ENCODE assay signal across 14 cellular contexts in genomic region chr3:189981668-189982067, GRCh38.
DNase-seq lines count a peak whose midpoint lies in the region; ATAC-seq, FAIRE-seq and TF ChIP-seq lines count a peak whose summit lies in the region.
"Had no signal": no experiment of that assay in that cellular context is flagged by ENCODE, and none has a peak within 500 bp of the region (broad histone marks: within the 10 kb centered on the region; RNA-seq: fewer than 3 reads in every experiment).

No MANE protein-coding gene starts in this region.

- DNase-seq in HepG2 (ENCODE audit: low spot score) = no peak
- peak; percentile 72 for DNase-seq in choroid plexus epithelial cell (ENCODE audit: low read depth)
- peak; percentile 14 for DNase-seq in medulla oblongata (ENCODE audit: extremely low spot score)
- DNase-seq in activated T-cell treated with anti-CD3 and anti-CD28 coated beads, Interleukin-2, amount 50 U/mL, for 1 hour = no peak
- no peak for DNase-seq in activated CD4-positive, alpha-beta T cell treated with anti-CD3 and anti-CD28 coated beads for 36 hours
- DNase-seq: AML-193; naive thymus-derived CD8-positive, alpha-beta T cell; NCI-H345 had no signal

- no TSS peak for BruUV-seq in HepG2 (replicated peaks; lab: Mats Ljungman, UMichigan)

- in situ Hi-C loops in HepG2 (cut with HindIII; ENCODE audit: extremely low pct_ligation_motif_present, low pct_unique_long_range_greater_than_20kb) = no loop called here

- intact Hi-C loops in HepG2 (cut with micrococcal nuclease; ENCODE audit: unreplicated experiment) = no loop called here
- intact Hi-C loops in activated CD4-positive, alpha-beta T cell treated with anti-CD3 and anti-CD28 coated beads for 36 hours (cut with DNase I, micrococcal nuclease) = no loop called here

- TF ChIP-seq RAD21 in liver (IDR thresholded peaks at IDR 0.05) = peak; percentile 59 to 64
- no peak for TF ChIP-seq RAD21 in HepG2 (CRISPR knock-in tag; IDR thresholded peaks at IDR 0.05)

- no peaks in the 10 kb centered on the region for H3K36me3 ChIP-seq in liver (ENCODE audit: control insufficient read depth in 4 of 4, insufficient read depth in 3 of 4, low read depth in 1 of 4, low read length in 3 of 4)
- H3K36me3 ChIP-seq in HepG2 (replicated peaks in 1 of 2; ENCODE audit: control insufficient read depth in 1 of 2, insufficient read depth in 2 of 2, low read length in 2 of 2) = no peaks in the 10 kb centered on the region

- no peaks in the 10 kb centered on the region for H3K79me2 ChIP-seq in HepG2 (ENCODE audit: insufficient read depth, low read length)

- peak overlapping the region; percentile 22 to 27 for H3K27ac ChIP-seq in liver (ENCODE audit: low read depth in 1 of 2, low read length in 2 of 2)
- no peak overlapping the region for H3K27ac ChIP-seq in HepG2 (ENCODE audit: extremely low read length, insufficient read depth, low read length)

- POLR2A ChIA-PET in HepG2 (lab: Yijun Ruan, JAX) = no interaction called here
- POLR2A ChIA-PET in activated CD4-positive, alpha-beta T cell treated with anti-CD3 and anti-CD28 coated beads for 36 hours (lab: Charles Lee) = no interaction called here

- H3K27me3 Mint-ChIP-seq in activated CD4-positive, alpha-beta T cell treated with anti-CD3 and anti-CD28 coated beads for 36 hours = peaks cover 22% of the 10 kb centered on the region

- no peak overlapping the region for H3K4me3 Mint-ChIP-seq in activated CD4-positive, alpha-beta T cell treated with anti-CD3 and anti-CD28 coated beads for 36 hours
- H3K4me3 Mint-ChIP-seq: naive thymus-derived CD8-positive, alpha-beta T cell had no signal

- no peak overlapping the region for H3K4me3 ChIP-seq in liver (ENCODE audit: low read depth in 1 of 3, low read length in 3 of 3)
- H3K4me3 ChIP-seq in HepG2 (replicated peaks in 1 of 3; ENCODE audit: insufficient read depth in 1 of 3, low read depth in 2 of 3, low read length in 3 of 3) = no peak overlapping the region
- no peak overlapping the region for H3K4me3 ChIP-seq in choroid plexus epithelial cell (ENCODE audit: low read depth, low read length)

- no peak overlapping the region for H3K4me2 ChIP-seq in HepG2 (ENCODE audit: low read depth, low read length)

- CTCF ChIA-PET in HepG2 (lab: Yijun Ruan, JAX; ENCODE audit: low intra/inter-chr PET ratio, low total read pairs) = no interaction called here
- CTCF ChIA-PET in activated CD4-positive, alpha-beta T cell treated with anti-CD3 and anti-CD28 coated beads for 36 hours (lab: Charles Lee) = interaction anchor here (0.6 to 2.0 kb wide), 2 partner anchors 15 to 16 kb away, joined by 3 to 8 read pairs; no protein-coding TSS in a partner anchor

- TF ChIP-seq POLR2A in HepG2 (IDR thresholded peaks at IDR 0.05; ENCODE audit: insufficient read depth in 1 of 2, low read depth in 2 of 2, low read length in 2 of 2) = no peak

- H3K27ac Mint-ChIP-seq in activated CD4-positive, alpha-beta T cell treated with anti-CD3 and anti-CD28 coated beads for 36 hours = no peak overlapping the region
- H3K27ac Mint-ChIP-seq: naive thymus-derived CD8-positive, alpha-beta T cell had no signal

- no peaks in the 10 kb centered on the region for H3K36me3 Mint-ChIP-seq in activated CD4-positive, alpha-beta T cell treated with anti-CD3 and anti-CD28 coated beads for 36 hours (ENCODE audit: low read depth)
- H3K36me3 Mint-ChIP-seq: naive thymus-derived CD8-positive, alpha-beta T cell had no signal

- H3K9ac ChIP-seq in liver (ENCODE audit: low read depth in 1 of 2, low read length in 2 of 2) = no peak overlapping the region
- H3K9ac ChIP-seq in HepG2 (ENCODE audit: insufficient read depth, low read depth, low read length) = no peak overlapping the region

- peaks cover 0 to 11% (median 4%) of the 10 kb centered on the region in 4 donors for H3K4me1 ChIP-seq in liver (ENCODE audit: control insufficient read depth in 4 of 4, insufficient read depth in 4 of 4, low read length in 3 of 4)
- no peaks in the 10 kb centered on the region for H3K4me1 ChIP-seq in HepG2 (ENCODE audit: insufficient read depth, low read length)

- no peak for FAIRE-seq in HepG2 (lab: Jason Lieb, UNC)
- FAIRE-seq: frontal cortex, GM12891, TTC549 had no signal

- H3K27me3 ChIP-seq in liver (ENCODE audit: control insufficient read depth in 4 of 4, insufficient read depth in 4 of 4, low read length in 3 of 4) = no peaks in the 10 kb centered on the region
- H3K27me3 ChIP-seq in HepG2 (ENCODE audit: control insufficient read depth in 1 of 2, insufficient read depth in 2 of 2, low read length in 2 of 2) = no peaks in the 10 kb centered on the region

- H3K9me3 ChIP-seq in liver (ENCODE audit: control insufficient read depth in 4 of 4, low read length in 3 of 4) (no peaks in the 10 kb centered on the region), HepG2 (ENCODE audit: low read length) (no peaks in the 10 kb centered on the region)

- H3K9me3 Mint-ChIP-seq in activated CD4-positive, alpha-beta T cell treated with anti-CD3 and anti-CD28 coated beads for 36 hours (ENCODE audit: low read depth) = no peaks in the 10 kb centered on the region
- H3K9me3 Mint-ChIP-seq: naive thymus-derived CD8-positive, alpha-beta T cell had no signal

- no peaks in the 10 kb centered on the region for H3K4me1 Mint-ChIP-seq in activated CD4-positive, alpha-beta T cell treated with anti-CD3 and anti-CD28 coated beads for 36 hours
- H3K4me1 Mint-ChIP-seq: naive thymus-derived CD8-positive, alpha-beta T cell had no signal

- H2AFZ ChIP-seq in HepG2 (ENCODE audit: low read length) = no peak overlapping the region

- no peak for TF ChIP-seq EP300 in HepG2 (IDR thresholded peaks at IDR 0.05; ENCODE audit: low read depth in 2 of 2, low read length in 2 of 2)
- no peak for TF ChIP-seq EP300 in HepG2 (CRISPR knock-in tag; IDR thresholded peaks at IDR 0.05; ENCODE audit: borderline replicate concordance)

- no peaks in the 10 kb centered on the region for H4K20me1 ChIP-seq in HepG2 (ENCODE audit: insufficient read depth, low read length)

- TF ChIP-seq CTCF in liver (IDR thresholded peaks at IDR 0.05; ENCODE audit: low read depth, low read length, missing input control) = no peak
- no peak for TF ChIP-seq CTCF in HepG2 (CRISPR knock-in tag; IDR thresholded peaks at IDR 0.05)
- no peak for TF ChIP-seq CTCF in choroid plexus epithelial cell (conservative IDR thresholded peaks at IDR 0.05; ENCODE audit: low read depth, low read length)

- no peak for ATAC-seq in HepG2
- no peak for ATAC-seq in activated CD4-positive, alpha-beta T cell treated with anti-CD3 and anti-CD28 coated beads for 36 hours
- no peak for ATAC-seq in HG02973 (IDR thresholded peaks at IDR 0.05; ENCODE audit: unreplicated experiment)
- ATAC-seq in GM19351 (IDR thresholded peaks at IDR 0.05; ENCODE audit: unreplicated experiment) = no peak
- ATAC-seq: naive thymus-derived CD8-positive, alpha-beta T cell had no signal

TF ChIP-seq in liver, 16 proteins besides CTCF, POLR2A, EP300 and RAD21 (continues in another document):
- no peak for TF ChIP-seq TAF1 (conservative IDR thresholded peaks at IDR 0.05)
- TF ChIP-seq REST (IDR thresholded peaks at IDR 0.05) = peak; percentile 87
- TF ChIP-seq YY1 (IDR thresholded peaks at IDR 0.05) = peak; percentile 84

TF ChIP-seq in HepG2, 621 proteins besides CTCF, POLR2A, EP300 and RAD21:
- TF ChIP-seq ZNF12 (CRISPR knock-in tag; IDR thresholded peaks at IDR 0.05) (no peak), ZNF883 (CRISPR knock-in tag; IDR thresholded peaks at IDR 0.05; ENCODE audit: not compliant biosample characterization) (no peak), ZNF414 (CRISPR knock-in tag; IDR thresholded peaks at IDR 0.05) (no peak)
TF ChIP-seq in HepG2: peak in this region for 0.

Comparison
In these comparisons a context has a peak if more than half of its experiments do, and no peak if none do; other contexts are left out.
1. DNase-seq: peak in choroid plexus epithelial cell (single experiment) and medulla oblongata (single experiment); none in HepG2 (single experiment), activated T-cell treated with anti-CD3 and anti-CD28 coated beads, Interleukin-2, amount 50 U/mL, for 1 hour (single experiment) and activated CD4-positive, alpha-beta T cell treated with anti-CD3 and anti-CD28 coated beads for 36 hours (single experiment).